In genomic region chr5:35242695-35243258, GRCh38 we compare ENCODE assay signal across 29 cellular contexts. TPM values are rescaled to one million over a fixed set of nuclear protein-coding genes. Genes with fewer than 3 reads are reported as not detected.
"Had no signal": no experiment of that assay in that cellular context is flagged by ENCODE, and none has a peak within 500 bp of the region (broad histone marks: within the 10 kb centered on the region; RNA-seq: fewer than 3 reads in every experiment).

No MANE protein-coding gene starts in this region.

- H3K9me3 ChIP-seq: ascending aorta, body of pancreas, MG63 had no signal

- H3K27me3 ChIP-seq: ascending aorta, body of pancreas, MG63 had no signal

- H3K36me3 ChIP-seq: ascending aorta, MG63 had no signal

- H3K4me3 ChIP-seq: ascending aorta, body of pancreas, MG63, SK-N-MC had no signal

- ATAC-seq: activated naive CD4-positive, alpha-beta T cell treated with anti-CD3 and anti-CD28 coated beads, Interleukin-2, amount 50 U/mL, for 72 hours; activated naive CD8-positive, alpha-beta T cell treated with anti-CD3 and anti-CD28 coated beads, Interleukin-2, amount 50 U/mL, for 24 hours; activated T-cell treated with anti-CD3 and anti-CD28 coated beads, Interleukin-2, amount 50 U/mL, for 4 hours; body of pancreas; Panc1; Right ventricle myocardium inferior; T-cell had no signal

- H3K27ac ChIP-seq: ascending aorta, body of pancreas, SK-N-MC, VCaP had no signal

- DNase-seq: activated CD4-positive, alpha-beta memory T cell treated with anti-CD3 and anti-CD28 coated beads for 36 hours; activated CD4-positive, alpha-beta T cell treated with anti-CD3 and anti-CD28 coated beads, Interleukin-2, amount 10 ng/mL, durations not matched to agents 7 days and 5 days; activated CD4-positive, CD25-positive, alpha-beta regulatory T cell; activated CD8-positive, alpha-beta memory T cell treated with anti-CD3 and anti-CD28 coated beads for 24 hours; activated effector memory CD4-positive, alpha-beta T cell treated with anti-CD3 and anti-CD28 coated beads, Interleukin-2, amount 50 U/mL, for 16 hours; activated naive CD4-positive, alpha-beta T cell treated with Interleukin-2 at 50 U/mL for 16 hours; activated naive CD8-positive, alpha-beta T cell treated with anti-CD3 and anti-CD28 coated beads, Interleukin-2, amount 50 U/mL, for 24 hours; activated T-cell treated with anti-CD3 and anti-CD28 coated beads, Interleukin-2, amount 50 U/mL, for 4 hours; amniotic stem cell; body of pancreas; MG63; MV-4-11; NCI-H1092 treated with DMSO at 0.1 percent for 48 hours; NCI-H1417 treated with DMSO at 0.1 percent for 48 hours; NCI-H1694 treated with DMSO at 0.1 percent for 48 hours; NCI-H2081; NCI-H510A treated with DMSO at 0.1 percent for 48 hours; NCI-H69; NK-92 treated with Interleukin-12 subunit alpha and Interleukin-12 subunit beta, amount 100 ng/mL, for 24 hours; OCI-M1; RPMI8226; T-cell had no signal

RNA-seq across cellular contexts. Expression of gene PRLR, which starts 12.5 kb away (rescaled TPM):
- total RNA-seq: activated CD4-positive, alpha-beta memory T cell treated with anti-CD3 and anti-CD28 coated beads for 36 hours; activated CD4-positive, alpha-beta T cell treated with anti-CD3 and anti-CD28 coated beads, Interleukin-2, amount 10 ng/mL, durations not matched to agents 7 days and 5 days; T-helper 2 cell treated with Interferon-gamma antibody and Interleukin-4, amounts not matched to agents 100 ng/mL and 5 ng/mL, for 36 hours had no signal
